8 cellular contexts compared by ENCODE assay signal in the genomic region with DNA sequence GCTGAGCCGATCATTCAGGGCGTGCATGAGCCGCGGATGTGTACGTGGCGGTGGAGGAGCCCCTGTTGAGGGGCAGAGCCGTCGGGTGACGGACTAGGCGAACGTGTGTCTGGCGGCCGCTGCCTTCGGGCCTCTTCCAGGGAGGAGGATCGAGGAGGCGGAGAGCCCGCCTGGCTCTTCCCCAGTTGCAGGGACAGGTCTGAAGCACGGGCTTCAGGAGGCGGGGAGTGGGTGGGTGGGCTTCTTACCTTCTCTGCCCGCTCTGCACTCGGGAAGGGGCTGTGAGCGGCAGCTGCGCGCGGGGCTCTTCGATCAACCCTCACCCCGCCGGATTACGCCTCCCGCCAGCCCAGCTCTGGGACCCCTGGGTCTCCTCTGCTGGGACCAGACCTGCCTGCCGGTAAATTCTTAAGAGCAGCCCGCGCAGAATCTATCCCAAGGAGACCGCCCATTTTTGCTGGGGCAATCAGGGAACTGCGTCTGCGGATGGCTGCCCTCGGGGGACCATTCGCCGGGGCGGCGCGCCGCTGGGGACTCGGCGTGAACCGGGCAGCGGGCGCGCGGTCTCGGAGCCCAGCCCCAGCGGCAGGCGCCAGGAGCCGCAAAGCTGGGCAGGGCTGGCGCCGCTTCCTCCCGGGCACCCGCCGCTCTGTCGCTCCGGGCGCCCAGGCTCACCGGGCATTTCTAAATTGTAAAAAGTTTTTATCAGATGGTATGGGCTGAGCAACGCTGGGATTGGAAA. TPM values are rescaled to one million over a fixed set of nuclear protein-coding genes. Genes with fewer than 3 reads are reported as not detected.
DNase-seq lines count a peak whose midpoint lies in the region; ATAC-seq, FAIRE-seq and TF ChIP-seq lines count a peak whose summit lies in the region.

No MANE protein-coding gene starts in this region.

- no peaks in the 10 kb centered on the region for H3K79me1 ChIP-seq in H1 (ENCODE audit: low read depth, low read length)

- FAIRE-seq in GM12891 (lab: Jason Lieb, UNC) (peak; percentile 82), H1 (lab: Jason Lieb, UNC) (no peak)

- H4K20me1 ChIP-seq in H1 (replicated peaks in 1 of 2; ENCODE audit: control insufficient read depth in 1 of 2, insufficient read depth in 2 of 2, low read length in 2 of 2) = no peaks in the 10 kb centered on the region

- H3K27ac ChIP-seq in H1 (ENCODE audit: low read depth, low read length) (no peak overlapping the region; the same call in 1 of the 2 replicates), mucosa of rectum (ENCODE audit: low read depth in 2 of 2, low read length in 2 of 2) (peak overlapping the region; percentile 86 to 92), thyroid gland (peak overlapping the region in 2 of 3 donors; percentile 50 to 51)

- H2BK5ac ChIP-seq in H1 (ENCODE audit: low read depth, low read length) = no peak overlapping the region

- peak overlapping the region; percentile 55 to 76 for H3K4me2 ChIP-seq in H1 (ENCODE audit: insufficient read depth in 1 of 2, low read depth in 2 of 2, low read length in 2 of 2)

- H2AFZ ChIP-seq in H1 (ENCODE audit: low read length) = peak overlapping the region; percentile 96

- TF ChIP-seq RAD21 in H1 (IDR thresholded peaks at IDR 0.05 in 1 of 2, conservative IDR thresholded peaks at IDR 0.05 in 1 of 2; ENCODE audit: low read depth in 2 of 2, low read length in 2 of 2) = no peak

- H3K36me3 ChIP-seq in H1 (ENCODE audit: control insufficient read depth in 2 of 4, insufficient read depth in 4 of 4, low read length in 3 of 4) (no peaks in the 10 kb centered on the region), mucosa of rectum (ENCODE audit: control insufficient read depth in 2 of 2, insufficient read depth in 2 of 2, low read length in 2 of 2) (peaks cover 4 to 5% of the 10 kb centered on the region in 2 donors), thyroid gland (no peaks in the 10 kb centered on the region)

- peak; percentile 37 for DNase-seq in GM12891 (ENCODE audit: insufficient read length, low spot score)
- no peak for DNase-seq in HFF-Myc (ENCODE audit: extremely low read depth, low read depth)
- DNase-seq in NCI-H1092 (lab: John Stamatoyannopoulos, UW) = peak; percentile 56
- peak in 1 of 2 experiments; percentile 80 for DNase-seq in H1 (ENCODE audit: low read depth in 1 of 2, low spot score in 2 of 2)
- peak; percentile 53 to 54 for DNase-seq in thyroid gland
- DNase-seq in superior temporal gyrus (ENCODE audit: extremely low spot score) = no peak

- no peak overlapping the region for H3K23ac ChIP-seq in H1 (ENCODE audit: insufficient read length)

- peak overlapping the region; percentile 38; the same call in 1 of the 2 replicates for H3K18ac ChIP-seq in H1 (ENCODE audit: extremely low read depth, low read length)

- no peak overlapping the region for H4K91ac ChIP-seq in H1 (replicated peaks; ENCODE audit: insufficient read length, low read length)

- 2% methylated on average over 52 of the region's 64 CpGs; no CpG with 5 or more reads in 1 of the 2 experiments for WGBS in H1 (ENCODE audit: extremely low coverage in 1 of 2, insufficient coverage in 1 of 2, insufficient read length in 1 of 2, insufficient replicate concordance in 2 of 2, low coverage in 1 of 2, low lambda C conversion rate in 2 of 2, missing lambda C conversion rate in 1 of 2), 2 experiments
- WGBS in thyroid gland, 2 donors = 3 to 4% methylated on average over 16 to 27 of the region's 64 CpGs

- CTCF ChIA-PET in H1 (lab: Charles Lee; ENCODE audit: partially characterized antibody) = interaction anchor here (0.6 to 2.3 kb wide), 18 partner anchors 9 to 172 kb away, joined by 3 to 9 read pairs (median 4); no protein-coding TSS in a partner anchor

- H3K23me2 ChIP-seq in H1 (ENCODE audit: low read depth, low read length) = peaks cover 4% of the 10 kb centered on the region; the same call in 1 of the 2 replicates

- H3K79me2 ChIP-seq in H1 (ENCODE audit: control insufficient read depth in 1 of 2, insufficient read depth in 2 of 2, low read length in 2 of 2) = no peaks in the 10 kb centered on the region

- H3K27me3 ChIP-seq in H1 (replicated peaks in 1 of 4; ENCODE audit: control insufficient read depth in 3 of 4, extremely low read depth in 1 of 4, insufficient read depth in 3 of 4, low read length in 3 of 4) (peaks cover 0 to 10% (median 2%) of the 10 kb centered on the region in 4 experiments; a peak in 4 of 7 replicates), mucosa of rectum (ENCODE audit: control insufficient read depth in 2 of 2, insufficient read depth in 2 of 2, low read length in 2 of 2) (no peaks in the 10 kb centered on the region), thyroid gland (no peaks in the 10 kb centered on the region)

- H3K4me3 ChIP-seq in HFF-Myc (replicated peaks; ENCODE audit: low read depth, low read length) (peak overlapping the region; percentile 48), H1 (ENCODE audit: extremely low read depth in 1 of 4, insufficient read depth in 2 of 4, low read depth in 3 of 4, low read length in 4 of 4) (peak overlapping the region; percentile 60 to 88 (median 66)), mucosa of rectum (ENCODE audit: low read length in 2 of 2) (peak overlapping the region; percentile 69 to 79), thyroid gland (replicated peaks in 1 of 3) (peak overlapping the region; percentile 14 to 47 (median 33))

- TF ChIP-seq CTCF in HFF-Myc (IDR thresholded peaks at IDR 0.05; ENCODE audit: low read depth, low read length, missing control alignments) = no peak
- TF ChIP-seq CTCF in H1 (IDR thresholded peaks at IDR 0.05; ENCODE audit: control extremely low read depth in 1 of 3, insufficient read depth in 1 of 3, low read depth in 1 of 3, low read length in 3 of 3) = no peak
- peak in 1 of 6 experiments; percentile 3 for TF ChIP-seq CTCF in thyroid gland (IDR thresholded peaks at IDR 0.05)

- H3K4ac ChIP-seq in H1 (replicated peaks; ENCODE audit: insufficient read length, low read depth, low read length) = no peak overlapping the region

- H3K4me1 ChIP-seq in H1 (replicated peaks in 1 of 4; ENCODE audit: control insufficient read depth in 3 of 4, insufficient read depth in 4 of 4, low read length in 3 of 4) (peaks cover 0 to 5% (median 1%) of the 10 kb centered on the region in 4 experiments; a peak in 3 of 7 replicates), mucosa of rectum (ENCODE audit: control insufficient read depth in 2 of 2, insufficient read depth in 2 of 2, low read length in 2 of 2) (peaks cover 9 to 13% of the 10 kb centered on the region in 2 donors), thyroid gland (peaks cover 0 to 3% of the 10 kb centered on the region in 2 donors)

- H4K5ac ChIP-seq in H1 (ENCODE audit: insufficient read length, low read depth, low read length) = no peak overlapping the region

- H3K14ac ChIP-seq in H1 (ENCODE audit: insufficient read length) = no peak overlapping the region

- POLR2A ChIA-PET in H1 (lab: Charles Lee; ENCODE audit: partially characterized antibody) = interaction anchor here (0.6 to 1.6 kb wide), 6 partner anchors 12 to 279 kb away, joined by 3 to 6 read pairs (median 4); a partner anchor contains a TSS

- TF ChIP-seq POLR2A in GM12891 (IDR thresholded peaks at IDR 0.05; ENCODE audit: low read depth, low read length) (no peak), H1 (IDR thresholded peaks at IDR 0.05; ENCODE audit: control extremely low read depth in 1 of 2, low read depth in 2 of 2, low read length in 2 of 2) (peak in 1 of 2 experiments; percentile 50; a peak in 2 of 3 replicates), thyroid gland (IDR thresholded peaks at IDR 0.05) (peak in 1 of 2 donors; percentile 33)

- H3K56ac ChIP-seq in H1 (replicated peaks; ENCODE audit: insufficient read length, low read depth, low read length) = peak overlapping the region; percentile 26

- no peak for TF ChIP-seq EP300 in H1 (IDR thresholded peaks at IDR 0.05; ENCODE audit: borderline replicate concordance in 1 of 2, low read depth in 2 of 2, low read length in 2 of 2)

- H3K9me3 ChIP-seq in H1 (ENCODE audit: insufficient read depth in 2 of 2, low read depth in 1 of 2, low read length in 1 of 2) = no peaks in the 10 kb centered on the region
- H3K9me3 ChIP-seq in mucosa of rectum (ENCODE audit: control insufficient read depth in 2 of 2, low read length in 2 of 2) = no peaks in the 10 kb centered on the region
- H3K9me3 ChIP-seq in thyroid gland = no peaks in the 10 kb centered on the region

- 0 out of 2 replicates have a peak overlapping the region, but pooled peaks have one; percentile 29 for H2BK12ac ChIP-seq in H1 (ENCODE audit: low read depth, low read length)

- H2BK20ac ChIP-seq in H1 (ENCODE audit: low read length) = no peak overlapping the region

- H3K9ac ChIP-seq in H1 (replicated peaks in 1 of 4; ENCODE audit: extremely low read depth in 1 of 4, low read depth in 3 of 4, low read length in 3 of 4) (peak overlapping the region; percentile 54 to 78 (median 64); a peak in 6 of 7 replicates), mucosa of rectum (ENCODE audit: low read depth in 1 of 2, low read length in 2 of 2) (peak overlapping the region; percentile 71 to 84)

- peak overlapping the region; percentile 74 for H4K8ac ChIP-seq in H1 (ENCODE audit: extremely low read depth, insufficient read depth, low read length)

- intact Hi-C loops in thyroid gland (cut with DNase I) = no loop called here

- peak; percentile 24 to 35 for ATAC-seq in activated CD4-positive, CD25-positive, alpha-beta regulatory T cell treated with anti-CD3 and anti-CD28 coated beads, Interleukin-2, amount 50 U/mL, for 24 hours

- peak overlapping the region; percentile 41 for H2BK120ac ChIP-seq in H1 (replicated peaks; ENCODE audit: low read depth, low read length)

- no peak overlapping the region for H2AK5ac ChIP-seq in H1 (ENCODE audit: low read depth, low read length)

- no peak overlapping the region for H2BK15ac ChIP-seq in H1 (ENCODE audit: low read length)

TF ChIP-seq in GM12891, 5 proteins besides CTCF, POLR2A, EP300 and RAD21 (continues in another document):
- TF ChIP-seq SPI1 (IDR thresholded peaks at IDR 0.05; ENCODE audit: low read depth, low read length) (no peak), POLR2AphosphoS5 (IDR thresholded peaks at IDR 0.05; ENCODE audit: low read depth, low read length) (no peak)

TF ChIP-seq in H1, 55 proteins besides CTCF, POLR2A, EP300 and RAD21 (continues in another document):
- TF ChIP-seq TBP (IDR thresholded peaks at IDR 0.05; ENCODE audit: low read depth, low read length) (0 out of 2 replicates have a peak, but pooled peaks have one; percentile 9), SUZ12 (IDR thresholded peaks at IDR 0.05; ENCODE audit: low read length) (peak; percentile 39; the same call in 1 of the 2 replicates)

RNA-seq across cellular contexts. Expression of a gene that starts 4.9 kb away (rescaled TPM):
- polyA plus RNA-seq in GM12891 (2012; ENCODE audit: low read depth, missing spikeins) = 82.0 TPM
- 0.80 and 1.1 TPM in 2 replicates for total RNA-seq in H1 (2021; fragmentation: NEBNext Ultra II Directional; extraction: Animal tissue kit (Norgen Biotek cat#: 25700))
- polyA plus RNA-seq in H1 (2011; rRNA removed) = 0.98 and 1.7 TPM in 2 replicates
- 1.2 TPM for polyA plus RNA-seq in H1 (2011; cell fraction: cytosol; rRNA removed)
- polyA plus RNA-seq in H1 (2011; cell fraction: nucleus; rRNA removed) = 0.31 TPM
- 0.62 to 0.93 TPM (median 0.78 TPM) in 3 of 4 replicates, not detected in the other for polyA plus RNA-seq in H1 (2012, experiment 1 of 2)
- 0.75 TPM for polyA plus RNA-seq in H1 (2012, experiment 2 of 2)
- 0.71 TPM for polyA plus RNA-seq in H1 (2013, experiment 1 of 2)
- polyA plus RNA-seq in H1 (2013, experiment 2 of 2) = 0.59 TPM
- 0.95 and 1.6 TPM in 2 replicates for polyA minus RNA-seq in H1 (2011; rRNA and poly(A)+ RNA removed)
- not detected for polyA minus RNA-seq in H1 (2011; cell fraction: cytosol; rRNA and poly(A)+ RNA removed)
- polyA minus RNA-seq in H1 (2011; cell fraction: nucleus; rRNA and poly(A)+ RNA removed) = 0.90 TPM
- 1 to 10 TPM in 3 of 4 donors, under 1 TPM in 1; 0.44 to 3.7 (median 2.0) TPM for total RNA-seq in thyroid gland

Comparison
In these comparisons a context has a peak if more than half of its experiments do, and no peak if none do; other contexts are left out.
1. DNase-seq: peak in GM12891 (single experiment), NCI-H1092 (single experiment) and thyroid gland (2 of 2); none in HFF-Myc (single experiment) and superior temporal gyrus (single experiment).
2. Peak in every context shown above with its lines, with median percentiles within 50 percentile points of each other: H3K4me3 ChIP-seq.